In the genomic region with DNA sequence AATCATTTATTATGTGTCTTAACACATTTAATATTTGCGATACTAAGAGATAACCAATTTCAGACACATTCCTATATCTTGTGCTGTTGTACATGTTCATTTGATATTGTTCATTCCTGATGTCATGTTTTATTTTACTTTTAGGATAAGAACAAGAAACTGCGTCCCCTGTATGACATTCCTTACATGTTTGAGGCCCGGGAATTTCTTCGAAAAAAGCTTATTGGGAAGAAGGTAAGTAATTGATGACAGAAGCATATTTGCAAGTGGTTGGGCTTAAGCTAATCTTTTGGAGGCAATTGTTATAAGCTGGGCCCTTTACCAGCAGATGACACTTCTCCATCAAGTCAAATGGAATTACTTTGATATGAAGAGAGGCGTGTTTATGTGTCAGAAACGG, we compare ENCODE assay signal across 31 cellular contexts.
"Had no signal": no experiment of that assay in that cellular context is flagged by ENCODE, and none has a peak within 500 bp of the region (broad histone marks: within the 10 kb centered on the region; RNA-seq: fewer than 3 reads in every experiment).

No MANE protein-coding gene starts in this region.

- ATAC-seq: activated CD4-positive, CD25-positive, alpha-beta regulatory T cell treated with anti-CD3 and anti-CD28 coated beads, Interleukin-2, amount 50 U/mL, for 24 hours; effector memory CD8-positive, alpha-beta T cell; gastroesophageal sphincter; left cardiac atrium; left ventricle myocardium superior; psoas muscle; stimulated activated naive B cell treated with anti-CD40 and anti-IgM and Interleukin-4, amounts not matched to agents 10 μg/mL and 1 μg/mL and 100 μg/mL, for 72 hours had no signal

- DNase-seq: activated CD4-positive, alpha-beta T cell treated with anti-CD3 and anti-CD28 coated beads for 48 hours; activated CD4-positive, alpha-beta T cell treated with anti-CD3 and anti-CD28 coated beads, Interleukin-2, amount 50 U/mL, for 48 hours; activated CD8-positive, alpha-beta memory T cell treated with anti-CD3 and anti-CD28 coated beads for 24 hours; activated gamma-delta T cell; activated naive CD4-positive, alpha-beta T cell treated with anti-CD3 and anti-CD28 coated beads, Interleukin-2, amount 10 ng/mL, durations not matched to agents 7 days and 5 days; amniotic stem cell; caudate nucleus; cortex of kidney; effector memory CD8-positive, alpha-beta T cell; head of caudate nucleus; hippocampal formation; left cardiac atrium; left ventricle myocardium superior; naive B cell; nucleus accumbens; psoas muscle; stimulated activated CD4-positive, alpha-beta T cell treated with anti-CD3 and anti-CD28 coated beads, Interleukin-1b, Interleukin-23, amount 100 ng/mL, for 48 hours; stimulated activated naive B cell treated with anti-CD40 and anti-IgM and Interleukin-4, amounts not matched to agents 10 μg/mL and 1 μg/mL and 100 μg/mL, for 72 hours; stomach; T-helper 9 cell had no signal

- H3K27me3 ChIP-seq: gastroesophageal sphincter, stomach, tibial nerve had no signal

- H3K27ac ChIP-seq: gastroesophageal sphincter, parathyroid adenoma, psoas muscle, stomach, VCaP had no signal

- H3K4me3 Mint-ChIP-seq: activated naive CD4-positive, alpha-beta T cell treated with anti-CD3 and anti-CD28 coated beads, Interleukin-2, amount 10 ng/mL, durations not matched to agents 7 days and 5 days; effector memory CD8-positive, alpha-beta T cell; naive B cell; neural crest cell; stimulated activated naive B cell treated with anti-CD40 and anti-IgM and Interleukin-4, amounts not matched to agents 10 μg/mL and 1 μg/mL and 100 μg/mL, for 72 hours had no signal

- FAIRE-seq: astrocyte, endothelial cell of umbilical vein, keratinocyte, TTC549 had no signal

- H3K4me2 ChIP-seq: smooth muscle cell had no signal

- H3K4me3 ChIP-seq: gastroesophageal sphincter, psoas muscle, smooth muscle cell, stomach, tibial nerve had no signal

- H3K27me3 Mint-ChIP-seq: activated naive CD4-positive, alpha-beta T cell treated with anti-CD3 and anti-CD28 coated beads, Interleukin-2, amount 10 ng/mL, durations not matched to agents 7 days and 5 days; effector memory CD8-positive, alpha-beta T cell; naive B cell; stimulated activated naive B cell treated with anti-CD40 and anti-IgM and Interleukin-4, amounts not matched to agents 10 μg/mL and 1 μg/mL and 100 μg/mL, for 72 hours had no signal

- H3K9me3 ChIP-seq: gastroesophageal sphincter, psoas muscle, stomach, tibial nerve had no signal

- H3K9me3 Mint-ChIP-seq: activated naive CD4-positive, alpha-beta T cell treated with anti-CD3 and anti-CD28 coated beads, Interleukin-2, amount 10 ng/mL, durations not matched to agents 7 days and 5 days; effector memory CD8-positive, alpha-beta T cell; naive B cell; neural crest cell; stimulated activated naive B cell treated with anti-CD40 and anti-IgM and Interleukin-4, amounts not matched to agents 10 μg/mL and 1 μg/mL and 100 μg/mL, for 72 hours had no signal

- H3K27ac Mint-ChIP-seq: activated naive CD4-positive, alpha-beta T cell treated with anti-CD3 and anti-CD28 coated beads, Interleukin-2, amount 10 ng/mL, durations not matched to agents 7 days and 5 days; effector memory CD8-positive, alpha-beta T cell; naive B cell; stimulated activated naive B cell treated with anti-CD40 and anti-IgM and Interleukin-4, amounts not matched to agents 10 μg/mL and 1 μg/mL and 100 μg/mL, for 72 hours had no signal

- H3K4me1 Mint-ChIP-seq: activated naive CD4-positive, alpha-beta T cell treated with anti-CD3 and anti-CD28 coated beads, Interleukin-2, amount 10 ng/mL, durations not matched to agents 7 days and 5 days had no signal
